Comparison of ENCODE assay signal across 16 cellular contexts in genomic region chr2:202657876-202658275, GRCh38. TPM values are rescaled to one million over a fixed set of nuclear protein-coding genes. Genes with fewer than 3 reads are reported as not detected.
DNase-seq lines count a peak whose midpoint lies in the region; ATAC-seq and TF ChIP-seq lines count a peak whose summit lies in the region.
"Had no signal": no experiment of that assay in that cellular context is flagged by ENCODE, and none has a peak within 500 bp of the region (broad histone marks: within the 10 kb centered on the region; RNA-seq: fewer than 3 reads in every experiment).

No MANE protein-coding gene starts in this region.

- ATAC-seq in activated naive CD4-positive, alpha-beta T cell treated with anti-CD3 and anti-CD28 coated beads, Interleukin-2, amount 50 U/mL, for 72 hours: peak in 1 of 2 donors; percentile 4
- no peak for ATAC-seq in activated T-helper 17 cell treated with anti-CD3 and anti-CD28 coated beads, Interleukin-2, amount 50 U/mL, for 72 hours (replicated peaks)
- ATAC-seq in naive thymus-derived CD8-positive, alpha-beta T cell: peak in 1 of 2 donors; percentile 32

- peak overlapping the region; percentile 19 for H3K4me3 Mint-ChIP-seq in T-helper 2 cell treated with Interferon-gamma antibody and Interleukin-4, amounts not matched to agents 5 μg/mL and 100 μg/mL, for 36 hours
- H3K4me3 Mint-ChIP-seq in activated T-helper 17 cell treated with anti-CD3 and anti-CD28 coated beads, Interleukin-2, amount 50 U/mL, for 72 hours: peak overlapping the region; percentile 25
- peak overlapping the region in 9 of 10 donors; percentile 29 to 80 (median 70) for H3K4me3 Mint-ChIP-seq in naive thymus-derived CD8-positive, alpha-beta T cell

- TF ChIP-seq CTCF in A673 (conservative IDR thresholded peaks at IDR 0.05; ENCODE audit: low read depth, low read length): no peak

- H3K27ac ChIP-seq in A673 (ENCODE audit: low read depth, low read length, poor library complexity, severe bottlenecking): no peak overlapping the region
- H3K27ac ChIP-seq: 22Rv1, BLaER1, KMS-11, RWPE1 had no signal

- CTCF ChIA-PET in A673 (lab: Charles Lee): no interaction called here

- intact Hi-C loops in A673 (cut with micrococcal nuclease; ENCODE audit: unreplicated experiment): no loop called here

- BruUV-seq in A673 (replicated peaks; lab: Mats Ljungman, UMichigan): no TSS peak

- peaks cover 41% of the 10 kb centered on the region for H3K4me1 Mint-ChIP-seq in T-helper 2 cell treated with Interferon-gamma antibody and Interleukin-4, amounts not matched to agents 5 μg/mL and 100 μg/mL, for 36 hours (ENCODE audit: low read depth)
- H3K4me1 Mint-ChIP-seq in activated T-helper 17 cell treated with anti-CD3 and anti-CD28 coated beads, Interleukin-2, amount 50 U/mL, for 72 hours: peaks cover 44% of the 10 kb centered on the region
- peaks cover 45 to 89% (median 86%) of the 10 kb centered on the region in 4 donors for H3K4me1 Mint-ChIP-seq in naive thymus-derived CD8-positive, alpha-beta T cell

- H3K4me3 ChIP-seq in A673 (ENCODE audit: low read depth, low read length, poor library complexity, severe bottlenecking): no peak overlapping the region
- H3K4me3 ChIP-seq: BLaER1 had no signal

- H3K27me3 Mint-ChIP-seq in T-helper 2 cell treated with Interferon-gamma antibody and Interleukin-4, amounts not matched to agents 5 μg/mL and 100 μg/mL, for 36 hours (ENCODE audit: low read depth): no peaks in the 10 kb centered on the region
- no peaks in the 10 kb centered on the region for H3K27me3 Mint-ChIP-seq in activated T-helper 17 cell treated with anti-CD3 and anti-CD28 coated beads, Interleukin-2, amount 50 U/mL, for 72 hours
- H3K27me3 Mint-ChIP-seq in naive thymus-derived CD8-positive, alpha-beta T cell: no peaks in the 10 kb centered on the region

- H3K9me3 ChIP-seq in A673 (ENCODE audit: low read depth, low read length, poor library complexity, severe bottlenecking): no peaks in the 10 kb centered on the region
- H3K9me3 ChIP-seq: BLaER1 had no signal

- DNase-seq in T-helper 2 cell treated with Interferon-gamma antibody and Interleukin-4, amounts not matched to agents 5 μg/mL and 100 μg/mL, for 36 hours (ENCODE audit: low spot score): no peak
- DNase-seq in T-helper 2 cell (no peak), A673 (ENCODE audit: low spot score) (no peak), cerebellar nuclear complex (lab: John Stamatoyannopoulos, UW) (no peak)
- DNase-seq in activated naive CD4-positive, alpha-beta T cell treated with anti-CD3 and anti-CD28 coated beads, Interleukin-2, amount 50 U/mL, for 72 hours (ENCODE audit: low spot score in 2 of 2): no peak
- no peak for DNase-seq in activated naive CD4-positive, alpha-beta T cell treated with Interleukin-2 at 50 U/mL for 16 hours
- no peak for DNase-seq in naive thymus-derived CD8-positive, alpha-beta T cell
- DNase-seq: DMS 273 treated with DMSO at 0.1 percent for 48 hours, NCI-H1436, NCI-H2029 treated with DMSO at 0.1 percent for 48 hours, NCI-H774 had no signal

- no peak overlapping the region for H3K27ac Mint-ChIP-seq in T-helper 2 cell treated with Interferon-gamma antibody and Interleukin-4, amounts not matched to agents 5 μg/mL and 100 μg/mL, for 36 hours
- H3K27ac Mint-ChIP-seq in activated naive CD4-positive, alpha-beta T cell treated with anti-CD3 and anti-CD28 coated beads, Interleukin-2, amount 50 U/mL, for 72 hours: peak overlapping the region; percentile 70 to 85
- H3K27ac Mint-ChIP-seq in activated T-helper 17 cell treated with anti-CD3 and anti-CD28 coated beads, Interleukin-2, amount 50 U/mL, for 72 hours: peak overlapping the region; percentile 26
- H3K27ac Mint-ChIP-seq in naive thymus-derived CD8-positive, alpha-beta T cell: peak overlapping the region; percentile 67 to 96 (median 88)

- H3K27me3 ChIP-seq in A673 (replicated peaks; ENCODE audit: insufficient read depth, low read depth, low read length, poor library complexity): no peaks in the 10 kb centered on the region
- H3K27me3 ChIP-seq: BLaER1 had no signal

- H3K9me3 Mint-ChIP-seq in T-helper 2 cell treated with Interferon-gamma antibody and Interleukin-4, amounts not matched to agents 5 μg/mL and 100 μg/mL, for 36 hours: no peaks in the 10 kb centered on the region
- H3K9me3 Mint-ChIP-seq in activated naive CD4-positive, alpha-beta T cell treated with anti-CD3 and anti-CD28 coated beads, Interleukin-2, amount 50 U/mL, for 72 hours: no peaks in the 10 kb centered on the region
- H3K9me3 Mint-ChIP-seq in activated T-helper 17 cell treated with anti-CD3 and anti-CD28 coated beads, Interleukin-2, amount 50 U/mL, for 72 hours: no peaks in the 10 kb centered on the region
- no peaks in the 10 kb centered on the region for H3K9me3 Mint-ChIP-seq in naive thymus-derived CD8-positive, alpha-beta T cell

- peaks cover 3% of the 10 kb centered on the region for H3K36me3 Mint-ChIP-seq in T-helper 2 cell treated with Interferon-gamma antibody and Interleukin-4, amounts not matched to agents 5 μg/mL and 100 μg/mL, for 36 hours (ENCODE audit: low read depth)
- H3K36me3 Mint-ChIP-seq in activated naive CD4-positive, alpha-beta T cell treated with anti-CD3 and anti-CD28 coated beads, Interleukin-2, amount 50 U/mL, for 72 hours: peaks cover 0 to 9% of the 10 kb centered on the region in 2 donors
- peaks cover 5% of the 10 kb centered on the region for H3K36me3 Mint-ChIP-seq in activated T-helper 17 cell treated with anti-CD3 and anti-CD28 coated beads, Interleukin-2, amount 50 U/mL, for 72 hours (ENCODE audit: low read depth)
- peaks cover 0 to 10% (median 8%) of the 10 kb centered on the region in 3 donors for H3K36me3 Mint-ChIP-seq in naive thymus-derived CD8-positive, alpha-beta T cell

- peaks cover 6% of the 10 kb centered on the region for H3K4me1 ChIP-seq in A673 (ENCODE audit: insufficient read depth, low read length, poor library complexity, severe bottlenecking)

- no peaks in the 10 kb centered on the region for H3K36me3 ChIP-seq in A673 (ENCODE audit: insufficient read depth, low read length, poor library complexity, severe bottlenecking)

- POLR2A ChIA-PET in naive thymus-derived CD8-positive, alpha-beta T cell (lab: Charles Lee): interaction anchor here (1.1 to 3.5 kb wide), 2 partner anchors 14 to 23 kb away, joined by 4 to 13 read pairs; partner anchors contain the start of gene FAM117B
- POLR2A ChIA-PET in A673 (lab: Charles Lee; ENCODE audit: low non-redundant PET): no interaction called here

RNA-seq across cellular contexts. Expression of gene FAM117B, which starts 23.1 kb away (rescaled TPM):
- total RNA-seq in activated naive CD4-positive, alpha-beta T cell treated with anti-CD3 and anti-CD28 coated beads, Interleukin-2, amount 50 U/mL, for 72 hours: 10 to 100 TPM; 17.7 to 23.3 TPM
- total RNA-seq in activated T-helper 17 cell treated with anti-CD3 and anti-CD28 coated beads, Interleukin-2, amount 50 U/mL, for 72 hours: 10 to 100 TPM in 1 of 2 donors, 1 to 10 TPM in 1; 5.6 to 26.1 TPM
- 10 to 100 TPM; 55.6 to 57.2 TPM for total RNA-seq in naive thymus-derived CD8-positive, alpha-beta T cell
- polyA plus RNA-seq in naive thymus-derived CD8-positive, alpha-beta T cell: 10 to 100 TPM; 11.0 to 24.4 (median 16.0) TPM
- 13.3 and 14.2 TPM in 2 replicates for total RNA-seq in A673 (2021)

Comparison
In these comparisons a context has a peak if more than half of its experiments do, and no peak if none do; other contexts are left out.
1. H3K4me3 Mint-ChIP-seq: peak in every context shown above with its lines; median percentile 70 in naive thymus-derived CD8-positive, alpha-beta T cell; 25 in activated T-helper 17 cell treated with anti-CD3 and anti-CD28 coated beads, Interleukin-2, amount 50 U/mL, for 72 hours; 19 in T-helper 2 cell treated with Interferon-gamma antibody and Interleukin-4, amounts not matched to agents 5 μg/mL and 100 μg/mL, for 36 hours.